In genomic region chr11:78857688-78858087, GRCh38 we compare ENCODE assay signal across 1 cellular context.
A peak's percentile ranks its signal among the peaks of the same experiment; 100 is the strongest.
TF ChIP-seq lines count a peak whose summit lies in the region.

No MANE protein-coding gene starts in this region.

TF ChIP-seq in SK-N-SH, 30 proteins besides CTCF, POLR2A, EP300 and RAD21 (continued from another document):
- no peak for TF ChIP-seq IRF3 (IDR thresholded peaks at IDR 0.05; ENCODE audit: low read depth, low read length)
- peak; percentile 83 for TF ChIP-seq GATA2 (CRISPR knock-in tag; IDR thresholded peaks at IDR 0.05)
- TF ChIP-seq NFIC (IDR thresholded peaks at IDR 0.05; ENCODE audit: borderline replicate concordance): peak; percentile 46; the same call in 1 of the 2 replicates
- no peak for TF ChIP-seq SIN3A (IDR thresholded peaks at IDR 0.05; ENCODE audit: borderline replicate concordance, low read depth, low read length)
- peak; percentile 76 for TF ChIP-seq FOXJ3 (CRISPR knock-in tag; IDR thresholded peaks at IDR 0.05)
- TF ChIP-seq MEF2A (IDR thresholded peaks at IDR 0.05; ENCODE audit: borderline replicate concordance, low read depth): peak; percentile 49; the same call in 1 of the 2 replicates
- TF ChIP-seq YY1 (IDR thresholded peaks at IDR 0.05; ENCODE audit: low read depth): no peak
- TF ChIP-seq SMC3 (IDR thresholded peaks at IDR 0.05; ENCODE audit: low read depth, low read length): no peak
- TF ChIP-seq ELF1 (IDR thresholded peaks at IDR 0.05): no peak
- TF ChIP-seq MAX (IDR thresholded peaks at IDR 0.05; ENCODE audit: low read depth): no peak
- peak; percentile 79 for TF ChIP-seq CHD2 (IDR thresholded peaks at IDR 0.05; ENCODE audit: low read length, partially characterized antibody)
- no peak; the same call in 1 of the 2 replicates for TF ChIP-seq RXRA (IDR thresholded peaks at IDR 0.05; ENCODE audit: borderline replicate concordance, low read depth)
- no peak for TF ChIP-seq REST (IDR thresholded peaks at IDR 0.05; ENCODE audit: low read depth, low read length)
- 0 out of 2 replicates have a peak, but pooled peaks have one; percentile 62 for TF ChIP-seq FOXM1 (IDR thresholded peaks at IDR 0.05; ENCODE audit: low read depth)
- TF ChIP-seq USF1 (IDR thresholded peaks at IDR 0.05; ENCODE audit: borderline replicate concordance, low read depth): no peak
- TF ChIP-seq POLR2AphosphoS5 (IDR thresholded peaks at IDR 0.05; ENCODE audit: low read depth, low read length): peak; percentile 65; the same call in 1 of the 2 replicates
- no peak for TF ChIP-seq TAF1 (IDR thresholded peaks at IDR 0.05; ENCODE audit: borderline replicate concordance, low read depth, low read length)
- TF ChIP-seq TCF12 (IDR thresholded peaks at IDR 0.05): peak; percentile 96
- no peak for TF ChIP-seq GABPA (IDR thresholded peaks at IDR 0.05; ENCODE audit: low read depth)
